1 cellular context compared by ENCODE assay signal in genomic region chr6:56853541-56853940, GRCh38.
TF ChIP-seq lines count a peak whose summit lies in the region.

No MANE protein-coding gene starts in this region.

TF ChIP-seq in K562, 482 proteins besides CTCF, POLR2A, EP300 and RAD21 (continued from another document):
- no peak for TF ChIP-seq PBX2 (CRISPR knock-in tag; IDR thresholded peaks at IDR 0.05; ENCODE audit: low read depth)
- TF ChIP-seq PBX2 (tag; conservative IDR thresholded peaks at IDR 0.05; ENCODE audit: low read depth): peak; percentile 67
- no peak for TF ChIP-seq ZFP1 (CRISPR knock-in tag; IDR thresholded peaks at IDR 0.05)
